In genomic region chr4:168360271-168360670, GRCh38 we compare ENCODE assay signal across 31 cellular contexts.
"Had no signal": no experiment of that assay in that cellular context is flagged by ENCODE, and none has a peak within 500 bp of the region (broad histone marks: within the 10 kb centered on the region; RNA-seq: fewer than 3 reads in every experiment).

No MANE protein-coding gene starts in this region.

- H3K27me3 ChIP-seq: adrenal gland, ascending aorta, body of pancreas, colonic mucosa, esophagus squamous epithelium had no signal

- H3K4me3 ChIP-seq: adrenal gland, ascending aorta, body of pancreas, colonic mucosa, esophagus squamous epithelium had no signal

- H3K9me3 Mint-ChIP-seq: activated B cell treated with CpG ODN at 0.5 μM for 24 hours; activated T-helper 17 cell treated with anti-CD3 and anti-CD28 coated beads, Interleukin-2, amount 50 U/mL, for 72 hours; T-helper 2 cell treated with Interferon-gamma antibody and Interleukin-4, amounts not matched to agents 5 μg/mL and 100 μg/mL, for 36 hours had no signal

- DNase-seq: activated B cell treated with CpG ODN at 0.5 μM for 24 hours; activated CD4-positive, alpha-beta T cell treated with anti-CD3 and anti-CD28 coated beads for 48 hours; activated CD4-positive, alpha-beta T cell treated with anti-CD3 and anti-CD28 coated beads, Interleukin-2, amount 50 U/mL, for 1 hour; activated CD4-positive, alpha-beta T cell treated with anti-CD3 and anti-CD28 coated beads, Interleukin-2, amount 50 U/mL, for 48 hours; activated CD8-positive, alpha-beta memory T cell treated with anti-CD3 and anti-CD28 coated beads for 24 hours; activated CD8-positive, alpha-beta T cell treated with anti-CD3 and anti-CD28 coated beads for 36 hours; activated effector memory CD4-positive, alpha-beta T cell treated with Interleukin-2 at 50 U/mL for 16 hours; activated naive CD4-positive, alpha-beta T cell treated with anti-CD3 and anti-CD28 coated beads for 36 hours; activated naive CD8-positive, alpha-beta T cell treated with anti-CD3 and anti-CD28 coated beads for 36 hours; activated naive CD8-positive, alpha-beta T cell treated with anti-CD3 and anti-CD28 coated beads, Interleukin-2, amount 50 U/mL, for 24 hours; activated T-cell treated with anti-CD3 and anti-CD28 coated beads, Interleukin-2, amount 50 U/mL, for 4 hours; adrenal gland; body of pancreas; caudate nucleus; colonic mucosa; effector CD8-positive, alpha-beta T cell; esophagus squamous epithelium; foreskin fibroblast; head of caudate nucleus; T-helper 1 cell; T-helper 17 cell; T1000; WERI-Rb-1 had no signal

- FAIRE-seq: endometrium, endothelial cell of umbilical vein, frontal cortex had no signal

- H3K9me3 ChIP-seq: adrenal gland, ascending aorta, body of pancreas, colonic mucosa, esophagus squamous epithelium had no signal

- H3K36me3 ChIP-seq: adrenal gland, colonic mucosa, WERI-Rb-1 had no signal

- H3K27ac ChIP-seq: adrenal gland, ascending aorta, body of pancreas, colonic mucosa, epithelial cell of prostate, esophagus squamous epithelium, WERI-Rb-1 had no signal

- H3K4me3 Mint-ChIP-seq: activated B cell treated with CpG ODN at 0.5 μM for 24 hours; activated CD8-positive, alpha-beta T cell treated with anti-CD3 and anti-CD28 coated beads for 36 hours; activated naive CD4-positive, alpha-beta T cell treated with anti-CD3 and anti-CD28 coated beads for 36 hours; activated naive CD4-positive, alpha-beta T cell treated with anti-CD3 and anti-CD28 coated beads, Interleukin-2, amount 50 U/mL, for 24 hours; activated naive CD8-positive, alpha-beta T cell treated with anti-CD3 and anti-CD28 coated beads for 36 hours; activated naive CD8-positive, alpha-beta T cell treated with anti-CD3 and anti-CD28 coated beads, Interleukin-2, amount 50 U/mL, for 24 hours; activated T-cell treated with anti-CD3 and anti-CD28 coated beads, Interleukin-2, amount 50 U/mL, for 4 hours; activated T-helper 17 cell treated with anti-CD3 and anti-CD28 coated beads, Interleukin-2, amount 50 U/mL, for 72 hours; T-helper 17 cell; T-helper 2 cell treated with Interferon-gamma antibody and Interleukin-4, amounts not matched to agents 5 μg/mL and 100 μg/mL, for 36 hours had no signal

- H3K27ac Mint-ChIP-seq: activated B cell treated with CpG ODN at 0.5 μM for 24 hours; activated CD8-positive, alpha-beta T cell treated with anti-CD3 and anti-CD28 coated beads for 36 hours; activated naive CD4-positive, alpha-beta T cell treated with anti-CD3 and anti-CD28 coated beads for 36 hours; activated naive CD4-positive, alpha-beta T cell treated with anti-CD3 and anti-CD28 coated beads, Interleukin-2, amount 50 U/mL, for 24 hours; activated naive CD8-positive, alpha-beta T cell treated with anti-CD3 and anti-CD28 coated beads for 36 hours; activated naive CD8-positive, alpha-beta T cell treated with anti-CD3 and anti-CD28 coated beads, Interleukin-2, amount 50 U/mL, for 24 hours; activated T-helper 17 cell treated with anti-CD3 and anti-CD28 coated beads, Interleukin-2, amount 50 U/mL, for 72 hours; T-helper 17 cell; T-helper 2 cell treated with Interferon-gamma antibody and Interleukin-4, amounts not matched to agents 5 μg/mL and 100 μg/mL, for 36 hours had no signal

- H3K27me3 Mint-ChIP-seq: activated B cell treated with CpG ODN at 0.5 μM for 24 hours; activated CD8-positive, alpha-beta T cell treated with anti-CD3 and anti-CD28 coated beads for 36 hours; activated naive CD4-positive, alpha-beta T cell treated with anti-CD3 and anti-CD28 coated beads, Interleukin-2, amount 50 U/mL, for 24 hours; activated naive CD8-positive, alpha-beta T cell treated with anti-CD3 and anti-CD28 coated beads for 36 hours; activated naive CD8-positive, alpha-beta T cell treated with anti-CD3 and anti-CD28 coated beads, Interleukin-2, amount 50 U/mL, for 24 hours; activated T-helper 17 cell treated with anti-CD3 and anti-CD28 coated beads, Interleukin-2, amount 50 U/mL, for 72 hours; T-helper 17 cell had no signal

- H3K4me1 Mint-ChIP-seq: activated B cell treated with CpG ODN at 0.5 μM for 24 hours had no signal

- H3K4me1 ChIP-seq: adrenal gland, ascending aorta, body of pancreas, colonic mucosa, esophagus squamous epithelium had no signal
